In the genomic region with DNA sequence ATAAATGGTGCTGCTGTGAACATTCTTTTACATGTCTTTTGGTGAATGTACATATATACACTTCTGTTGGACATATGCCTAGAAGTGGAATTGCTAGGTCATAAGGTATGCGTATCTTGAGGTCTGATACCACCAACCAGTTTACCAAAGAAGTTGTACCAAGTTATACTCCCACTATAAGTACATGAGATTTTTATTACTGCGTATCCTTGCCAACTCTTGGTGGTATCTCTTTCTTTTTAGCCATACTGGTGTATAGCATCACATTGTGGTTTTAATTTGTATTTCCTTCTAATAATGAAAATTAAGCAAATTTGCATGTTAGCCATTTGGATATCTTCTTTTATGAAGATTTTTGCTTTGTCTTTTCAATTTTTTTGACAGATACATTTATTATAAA, we compare ENCODE assay signal across 28 cellular contexts.
"Had no signal": no experiment of that assay in that cellular context is flagged by ENCODE, and none has a peak within 500 bp of the region (broad histone marks: within the 10 kb centered on the region; RNA-seq: fewer than 3 reads in every experiment).

No MANE protein-coding gene starts in this region.

- FAIRE-seq: colon, endometrium, endothelial cell of umbilical vein, frontal cortex had no signal

- ATAC-seq: effector memory CD8-positive, alpha-beta T cell; esophagus mucosa; foreskin keratinocyte; gastrocnemius medialis; gastroesophageal sphincter; heart left ventricle; heart right ventricle had no signal

- H3K9me3 Mint-ChIP-seq: dendritic cell treated with granulocyte-macrophage colony-stimulating factor and Interleukin-4, amounts not matched to agents 40 ng/mL and 50 ng/mL, for 4 days; effector memory CD8-positive, alpha-beta T cell; endodermal cell had no signal

- H3K4me3 ChIP-seq: colonic mucosa, coronary artery, dorsolateral prefrontal cortex, esophagus muscularis mucosa, esophagus squamous epithelium, gastrocnemius medialis, gastroesophageal sphincter, heart left ventricle, heart right ventricle had no signal

- H3K27ac ChIP-seq: colonic mucosa, coronary artery, dorsolateral prefrontal cortex, epithelial cell of prostate, esophagus muscularis mucosa, esophagus squamous epithelium, foreskin keratinocyte, gastrocnemius medialis, gastroesophageal sphincter, heart left ventricle, heart right ventricle had no signal

- H3K4me3 Mint-ChIP-seq: dendritic cell treated with granulocyte-macrophage colony-stimulating factor and Interleukin-4, amounts not matched to agents 40 ng/mL and 50 ng/mL, for 4 days; effector memory CD8-positive, alpha-beta T cell; endodermal cell had no signal

- H3K36me3 ChIP-seq: colonic mucosa, gastrocnemius medialis had no signal

- H3K27me3 ChIP-seq: colonic mucosa, dorsolateral prefrontal cortex, esophagus muscularis mucosa, esophagus squamous epithelium, foreskin keratinocyte, gastrocnemius medialis, gastroesophageal sphincter, heart left ventricle, heart right ventricle had no signal

- H3K4me1 Mint-ChIP-seq: endodermal cell had no signal

- H3K4me1 ChIP-seq: colonic mucosa, esophagus muscularis mucosa, esophagus squamous epithelium, foreskin keratinocyte, gastrocnemius medialis, gastroesophageal sphincter had no signal

- H3K27me3 Mint-ChIP-seq: dendritic cell treated with granulocyte-macrophage colony-stimulating factor and Interleukin-4, amounts not matched to agents 40 ng/mL and 50 ng/mL, for 4 days; effector memory CD8-positive, alpha-beta T cell had no signal

- H3K27ac Mint-ChIP-seq: dendritic cell treated with granulocyte-macrophage colony-stimulating factor and Interleukin-4, amounts not matched to agents 40 ng/mL and 50 ng/mL, for 4 days; endodermal cell had no signal

- H3K9me3 ChIP-seq: colonic mucosa, esophagus muscularis mucosa, esophagus squamous epithelium, gastrocnemius medialis, gastroesophageal sphincter, heart left ventricle, heart right ventricle had no signal

- DNase-seq: colonic mucosa; cortex of kidney; dermis blood vessel endothelial cell; dorsolateral prefrontal cortex; effector CD4-positive, alpha-beta T cell; effector CD8-positive, alpha-beta T cell; effector memory CD4-positive, alpha-beta T cell; effector memory CD8-positive, alpha-beta T cell; endodermal cell; erythroblast; esophagus squamous epithelium; foreskin keratinocyte; foreskin melanocyte; gastrocnemius medialis; glutamatergic neuron; head of caudate nucleus; heart left ventricle; heart right ventricle had no signal
